Comparison of ENCODE assay signal across 8 cellular contexts in the genomic region with DNA sequence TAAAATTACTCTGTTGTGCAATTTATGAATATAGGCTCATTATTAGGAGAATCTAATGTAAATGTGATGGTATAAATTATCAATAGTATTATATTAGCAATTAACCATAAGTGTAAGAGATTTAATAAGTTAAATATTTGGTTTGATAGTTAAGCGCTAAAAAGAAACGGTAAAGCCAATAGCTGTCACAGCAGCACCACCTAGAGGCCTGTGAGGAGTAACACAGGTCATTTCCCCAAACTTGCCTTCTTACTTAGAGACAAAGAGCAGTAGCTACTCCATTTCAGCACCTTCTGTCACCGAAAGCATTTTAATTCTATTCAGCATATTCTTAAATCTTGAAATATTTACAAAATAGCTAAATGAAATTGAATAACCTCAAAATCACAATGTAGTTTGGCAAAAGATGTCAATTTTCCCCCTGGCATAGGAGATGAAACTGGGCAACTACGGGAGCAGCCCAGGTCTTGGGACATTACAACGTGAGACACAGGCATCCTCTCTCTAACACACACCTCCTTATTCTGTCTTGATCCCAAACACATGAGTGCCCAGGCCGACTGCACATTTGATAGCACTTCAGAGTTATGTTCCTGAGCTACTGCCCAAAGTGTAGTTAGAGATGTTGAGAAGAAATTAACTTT. TPM values are rescaled to one million over a fixed set of nuclear protein-coding genes. Genes with fewer than 3 reads are reported as not detected.
A peak's percentile ranks its signal among the peaks of the same experiment; 100 is the strongest.
DNase-seq lines count a peak whose midpoint lies in the region; ATAC-seq lines count a peak whose summit lies in the region.

No MANE protein-coding gene starts in this region.

- POLR2A ChIA-PET in T-cell (lab: Charles Lee): no interaction called here

- peak; percentile 37 to 76 (median 68) for DNase-seq in CD4-positive, CD25-positive, alpha-beta regulatory T cell
- DNase-seq in Kasumi-1 (lab: John Stamatoyannopoulos, UW) (peak; percentile 72 to 85), T-cell (peak in 33 of 34 experiments; percentile 19 to 61 (median 44)), astrocyte of the hippocampus (ENCODE audit: low read depth, low spot score) (peak; percentile 71), inferior parietal cortex (ENCODE audit: extremely low spot score) (peak; percentile 80), mesenteric fat pad (ENCODE audit: low spot score) (no peak)
- DNase-seq in stimulated activated CD4-positive, alpha-beta T cell treated with anti-CD3 and anti-CD28 coated beads, Interleukin-1b, Interleukin-23, amount 100 ng/mL, for 4 hours (ENCODE audit: low read depth in 2 of 2): peak; percentile 28 to 47

- peaks cover 4% of the 10 kb centered on the region for H3K27me3 ChIP-seq in CD4-positive, CD25-positive, alpha-beta regulatory T cell (ENCODE audit: control insufficient read depth, insufficient read depth, low read length)

- peaks cover 0 to 10% (median 2%) of the 10 kb centered on the region in 4 donors for H3K4me1 Mint-ChIP-seq in CD4-positive, CD25-positive, alpha-beta regulatory T cell
- H3K4me1 Mint-ChIP-seq in T-cell: peaks cover 0 to 7% (median 2%) of the 10 kb centered on the region in 3 donors

- no peak overlapping the region for H3K27ac Mint-ChIP-seq in CD4-positive, CD25-positive, alpha-beta regulatory T cell
- H3K27ac Mint-ChIP-seq in T-cell: no peak overlapping the region

- H3K9me3 ChIP-seq in CD4-positive, CD25-positive, alpha-beta regulatory T cell (ENCODE audit: control insufficient read depth in 2 of 2, low read length in 2 of 2): no peaks in the 10 kb centered on the region

- peak; percentile 70 to 71 for ATAC-seq in CD4-positive, CD25-positive, alpha-beta regulatory T cell (ENCODE audit: low read depth in 2 of 2)
- ATAC-seq in GM19035 (IDR thresholded peaks at IDR 0.05; ENCODE audit: unreplicated experiment) (peak; percentile 80), T-cell (replicated peaks in 1 of 4) (peak; percentile 65 to 78 (median 67))

- no peaks in the 10 kb centered on the region for H3K9me3 Mint-ChIP-seq in CD4-positive, CD25-positive, alpha-beta regulatory T cell
- no peaks in the 10 kb centered on the region for H3K9me3 Mint-ChIP-seq in T-cell

- H3K27ac ChIP-seq in CD4-positive, CD25-positive, alpha-beta regulatory T cell (ENCODE audit: insufficient read depth, low read length, poor library complexity, severe bottlenecking): no peak overlapping the region

- H3K4me1 ChIP-seq in CD4-positive, CD25-positive, alpha-beta regulatory T cell (ENCODE audit: control insufficient read depth, insufficient read depth, low read length, poor library complexity, severe bottlenecking): no peaks in the 10 kb centered on the region

- H3K4me3 ChIP-seq in CD4-positive, CD25-positive, alpha-beta regulatory T cell (ENCODE audit: low read depth, low read length): no peak overlapping the region

- CTCF ChIA-PET in T-cell (lab: Charles Lee): interaction anchor here (0.6 to 1.5 kb wide), 18 partner anchors 9 to 1822 kb away, joined by 3 to 8 read pairs (median 4); a partner anchor contains a TSS

- peak overlapping the region in 1 of 4 donors; percentile 21 for H3K4me3 Mint-ChIP-seq in CD4-positive, CD25-positive, alpha-beta regulatory T cell
- no peak overlapping the region for H3K4me3 Mint-ChIP-seq in T-cell

- H3K36me3 ChIP-seq in CD4-positive, CD25-positive, alpha-beta regulatory T cell (ENCODE audit: control insufficient read depth, insufficient read depth, low read length): no peaks in the 10 kb centered on the region

- H3K36me3 Mint-ChIP-seq in CD4-positive, CD25-positive, alpha-beta regulatory T cell: no peaks in the 10 kb centered on the region
- H3K36me3 Mint-ChIP-seq in T-cell: no peaks in the 10 kb centered on the region

- no peaks in the 10 kb centered on the region for H3K27me3 Mint-ChIP-seq in CD4-positive, CD25-positive, alpha-beta regulatory T cell
- H3K27me3 Mint-ChIP-seq in T-cell: peaks cover 0 to 2% of the 10 kb centered on the region in 2 donors

RNA-seq across cellular contexts. Expression of a gene that starts 14.3 kb away (rescaled TPM):
- total RNA-seq in CD4-positive, CD25-positive, alpha-beta regulatory T cell: not detected
- polyA plus RNA-seq in CD4-positive, CD25-positive, alpha-beta regulatory T cell: 1 to 10 TPM in 2 of 4 donors, under 1 TPM in 1, not detected in 1; 0.73 to 1.8 (median 1.6) TPM
- total RNA-seq in T-cell (under 1 TPM in 1 of 5 donors, not detected in 4; 0.88 TPM), mesenteric fat pad (not detected)
